In the genomic region with DNA sequence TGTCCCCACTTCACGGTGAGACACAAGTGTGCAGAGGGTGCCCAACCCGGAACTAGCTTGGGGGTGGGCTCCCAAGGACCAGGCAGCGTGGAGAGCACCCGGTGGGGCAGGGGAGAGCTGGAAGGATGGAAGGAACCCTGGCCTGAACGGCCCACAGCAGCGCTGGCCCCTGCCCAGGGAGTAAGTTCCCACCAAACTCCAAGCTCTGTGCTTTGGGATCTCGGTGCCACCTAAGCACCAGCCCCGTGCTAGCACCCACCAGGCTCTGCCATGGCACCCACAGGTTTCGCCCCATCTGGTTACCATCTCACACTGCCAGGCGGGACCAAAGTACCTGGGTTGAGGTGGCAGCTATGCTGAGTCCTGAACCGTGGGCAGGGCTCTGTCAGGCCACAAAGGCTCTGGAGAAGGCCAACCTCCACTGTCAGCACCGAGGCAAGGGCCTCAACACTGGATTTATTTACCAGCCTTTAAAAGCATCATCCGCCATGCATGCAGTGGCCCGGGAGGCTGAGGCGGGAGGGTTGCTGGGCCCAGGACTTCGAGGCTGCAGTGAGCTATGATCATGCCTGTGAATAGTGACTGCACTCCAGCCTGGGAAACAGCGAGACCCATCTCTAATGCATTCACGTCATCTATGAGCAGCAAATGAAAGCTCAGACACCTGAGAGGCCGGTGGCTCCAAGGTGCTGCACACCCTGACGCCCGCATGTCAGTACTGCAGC, we compare ENCODE assay signal across 11 cellular contexts. TPM values are rescaled to one million over a fixed set of nuclear protein-coding genes. Genes with fewer than 3 reads are reported as not detected.
DNase-seq lines count a peak whose midpoint lies in the region; ATAC-seq and TF ChIP-seq lines count a peak whose summit lies in the region.
"Had no signal": no experiment of that assay in that cellular context is flagged by ENCODE, and none has a peak within 500 bp of the region (broad histone marks: within the 10 kb centered on the region; RNA-seq: fewer than 3 reads in every experiment).

No MANE protein-coding gene starts in this region.

- TF ChIP-seq EP300 in gastroesophageal sphincter (IDR thresholded peaks at IDR 0.05): no peak

- ATAC-seq in GM19351 (IDR thresholded peaks at IDR 0.05; ENCODE audit: unreplicated experiment) (peak; percentile 12), gastroesophageal sphincter (no peak)
- ATAC-seq in activated T-helper 17 cell treated with anti-CD3 and anti-CD28 coated beads, Interleukin-2, amount 50 U/mL, for 72 hours (replicated peaks): peak; percentile 12

- 0 out of 2 replicates have a peak overlapping the region, but pooled peaks have one; percentile 63 for H3K27ac ChIP-seq in DOHH2 (ENCODE audit: low read depth, low read length)
- no peak overlapping the region for H3K27ac ChIP-seq in gastroesophageal sphincter
- H3K27ac ChIP-seq: Peyer's patch had no signal

- H3F3A ChIP-seq in DOHH2 (ENCODE audit: control insufficient read depth, insufficient read depth): peaks cover 13% of the 10 kb centered on the region; the same call in 1 of the 2 replicates

- WGBS in gastroesophageal sphincter (ENCODE audit: low coverage in 1 of 2), 2 donors: 100% methylated on average over 2 to 3 of the region's 21 CpGs

- no peaks in the 10 kb centered on the region for H3K36me3 Mint-ChIP-seq in activated T-helper 17 cell treated with anti-CD3 and anti-CD28 coated beads, Interleukin-2, amount 50 U/mL, for 72 hours (ENCODE audit: low read depth)
- H3K36me3 Mint-ChIP-seq in osteocyte (ENCODE audit: unreplicated experiment) (peaks cover 4% of the 10 kb centered on the region), MCF 10A (ENCODE audit: insufficient read depth, unreplicated experiment) (peaks cover 17% of the 10 kb centered on the region)

- peaks cover 7% of the 10 kb centered on the region for H3K4me1 Mint-ChIP-seq in activated T-helper 17 cell treated with anti-CD3 and anti-CD28 coated beads, Interleukin-2, amount 50 U/mL, for 72 hours
- peaks cover 39% of the 10 kb centered on the region for H3K4me1 Mint-ChIP-seq in osteocyte (ENCODE audit: unreplicated experiment)
- no peaks in the 10 kb centered on the region for H3K4me1 Mint-ChIP-seq in MCF 10A (ENCODE audit: insufficient read depth, unreplicated experiment)

- peaks cover 8% of the 10 kb centered on the region for H3K36me3 ChIP-seq in DOHH2 (ENCODE audit: control insufficient read depth, low read length)
- peaks cover 0 to 7% of the 10 kb centered on the region in 2 donors for H3K36me3 ChIP-seq in gastroesophageal sphincter
- H3K36me3 ChIP-seq: Peyer's patch had no signal

- H4K20me1 ChIP-seq in DOHH2 (ENCODE audit: control insufficient read depth, insufficient read depth, low read depth, low read length): no peaks in the 10 kb centered on the region

- DNase-seq in osteocyte (ENCODE audit: extremely low spot score, unreplicated experiment) (no peak), MCF 10A (ENCODE audit: unreplicated experiment) (no peak), NK-92 (lab: John Stamatoyannopoulos, UW; ENCODE audit: unreplicated experiment) (no peak)
- DNase-seq: NCI-H1105; stimulated activated naive CD4-positive, alpha-beta T cell; T1000 had no signal

- CTCF ChIA-PET in MCF 10A (lab: Yijun Ruan, JAX): interaction anchor here (0.7 to 1.9 kb wide), 2 partner anchors 18 to 38 kb away, joined by 3 to 4 read pairs; no protein-coding TSS in a partner anchor

- H3K79me2 ChIP-seq in DOHH2 (ENCODE audit: control insufficient read depth, low read length): peaks cover 55% of the 10 kb centered on the region

- POLR2A ChIA-PET in MCF 10A (lab: Yijun Ruan, JAX): no interaction called here

- H3K4me2 ChIP-seq in DOHH2 (ENCODE audit: low read length): peak overlapping the region; percentile 80

- no peaks in the 10 kb centered on the region for H3K27me3 Mint-ChIP-seq in activated T-helper 17 cell treated with anti-CD3 and anti-CD28 coated beads, Interleukin-2, amount 50 U/mL, for 72 hours
- no peaks in the 10 kb centered on the region for H3K27me3 Mint-ChIP-seq in osteocyte (ENCODE audit: unreplicated experiment)
- H3K27me3 Mint-ChIP-seq in MCF 10A (ENCODE audit: insufficient read depth, unreplicated experiment): no peaks in the 10 kb centered on the region

- H3K9me3 Mint-ChIP-seq in activated T-helper 17 cell treated with anti-CD3 and anti-CD28 coated beads, Interleukin-2, amount 50 U/mL, for 72 hours: no peaks in the 10 kb centered on the region
- H3K9me3 Mint-ChIP-seq in osteocyte (ENCODE audit: unreplicated experiment) (no peaks in the 10 kb centered on the region), MCF 10A (ENCODE audit: unreplicated experiment) (no peaks in the 10 kb centered on the region)

- H3K4me3 Mint-ChIP-seq in activated T-helper 17 cell treated with anti-CD3 and anti-CD28 coated beads, Interleukin-2, amount 50 U/mL, for 72 hours: peak overlapping the region; percentile 70
- H3K4me3 Mint-ChIP-seq in osteocyte (ENCODE audit: unreplicated experiment) (no peak overlapping the region), MCF 10A (ENCODE audit: unreplicated experiment) (no peak overlapping the region)

- TF ChIP-seq CTCF in DOHH2 (IDR thresholded peaks at IDR 0.05; ENCODE audit: low read depth, low read length, poor library complexity, severe bottlenecking) (no peak), osteocyte (IDR thresholded peaks at IDR 0.05) (no peak), MCF 10A (IDR thresholded peaks at IDR 0.05; ENCODE audit: unreplicated experiment) (no peak), gastroesophageal sphincter (IDR thresholded peaks at IDR 0.05) (no peak)

- H3K27ac Mint-ChIP-seq in activated T-helper 17 cell treated with anti-CD3 and anti-CD28 coated beads, Interleukin-2, amount 50 U/mL, for 72 hours: peak overlapping the region; percentile 87
- H3K27ac Mint-ChIP-seq in osteocyte (ENCODE audit: unreplicated experiment) (peak overlapping the region; percentile 56), MCF 10A (ENCODE audit: low read depth, unreplicated experiment) (no peak overlapping the region)

- no peaks in the 10 kb centered on the region for H3K9me2 ChIP-seq in DOHH2 (replicated peaks; ENCODE audit: control insufficient read depth, low read length)

- H3K4me1 ChIP-seq in DOHH2 (ENCODE audit: control insufficient read depth, low read length) (peaks cover 50% of the 10 kb centered on the region), gastroesophageal sphincter (no peaks in the 10 kb centered on the region)
- H3K4me1 ChIP-seq: Peyer's patch had no signal

- H3K4me3 ChIP-seq in DOHH2 (ENCODE audit: low read length) (peak overlapping the region; percentile 56), gastroesophageal sphincter (no peak overlapping the region)

- TF ChIP-seq POLR2A in gastroesophageal sphincter (IDR thresholded peaks at IDR 0.05): no peak

- H3K27me3 ChIP-seq in DOHH2 (ENCODE audit: control insufficient read depth, low read length) (no peaks in the 10 kb centered on the region), gastroesophageal sphincter (no peaks in the 10 kb centered on the region)
- H3K27me3 ChIP-seq: Peyer's patch had no signal

- intact Hi-C loops in MCF 10A (cut with micrococcal nuclease): no loop called here

- BruUV-seq in MCF 10A (replicated peaks; lab: Mats Ljungman, UMichigan): no TSS peak

- H3K9me3 ChIP-seq in DOHH2 (ENCODE audit: control insufficient read depth, insufficient read depth, low read length) (no peaks in the 10 kb centered on the region), gastroesophageal sphincter (no peaks in the 10 kb centered on the region)
- H3K9me3 ChIP-seq: Peyer's patch had no signal

RNA-seq across cellular contexts. Expression of a gene that starts 16.0 kb away (rescaled TPM):
- total RNA-seq in activated T-helper 17 cell treated with anti-CD3 and anti-CD28 coated beads, Interleukin-2, amount 50 U/mL, for 72 hours: 1 to 10 TPM in 1 of 2 donors, under 1 TPM in 1; 0.24 to 1.1 TPM
- 2.5 and 3.0 TPM in 2 replicates for total RNA-seq in osteocyte
- total RNA-seq in MCF 10A (2022): 0.28 and 0.32 TPM in 2 replicates
- 10 to 100 TPM in 1 of 4 donors, 1 to 10 TPM in 3; 7.1 to 20.2 (median 7.8) TPM for total RNA-seq in gastroesophageal sphincter

RNA-seq across cellular contexts. Expression of a gene that starts 56.0 kb away (rescaled TPM):
- 10 to 100 TPM; 27.1 to 27.7 TPM for total RNA-seq in activated T-helper 17 cell treated with anti-CD3 and anti-CD28 coated beads, Interleukin-2, amount 50 U/mL, for 72 hours
- total RNA-seq in osteocyte: 17.1 and 18.3 TPM in 2 replicates
- total RNA-seq in MCF 10A (2022): 30.1 and 40.7 TPM in 2 replicates
- total RNA-seq in gastroesophageal sphincter: 10 to 100 TPM; 19.1 to 28.0 (median 24.0) TPM

RNA-seq across cellular contexts. Expression of a gene that starts 59.6 kb away (rescaled TPM):
- 10 to 100 TPM in 1 of 2 donors, 1 to 10 TPM in 1; 2.0 to 14.9 TPM for total RNA-seq in activated T-helper 17 cell treated with anti-CD3 and anti-CD28 coated beads, Interleukin-2, amount 50 U/mL, for 72 hours
- total RNA-seq in osteocyte (1.9 and 2.8 TPM in 2 replicates), MCF 10A (2022) (0.27 TPM in 1 of 2 replicates, not detected in the other), gastroesophageal sphincter (10 to 100 TPM; 13.6 to 27.9 (median 16.3) TPM)
